Comparison of ENCODE assay signal across 8 cellular contexts in the genomic region with DNA sequence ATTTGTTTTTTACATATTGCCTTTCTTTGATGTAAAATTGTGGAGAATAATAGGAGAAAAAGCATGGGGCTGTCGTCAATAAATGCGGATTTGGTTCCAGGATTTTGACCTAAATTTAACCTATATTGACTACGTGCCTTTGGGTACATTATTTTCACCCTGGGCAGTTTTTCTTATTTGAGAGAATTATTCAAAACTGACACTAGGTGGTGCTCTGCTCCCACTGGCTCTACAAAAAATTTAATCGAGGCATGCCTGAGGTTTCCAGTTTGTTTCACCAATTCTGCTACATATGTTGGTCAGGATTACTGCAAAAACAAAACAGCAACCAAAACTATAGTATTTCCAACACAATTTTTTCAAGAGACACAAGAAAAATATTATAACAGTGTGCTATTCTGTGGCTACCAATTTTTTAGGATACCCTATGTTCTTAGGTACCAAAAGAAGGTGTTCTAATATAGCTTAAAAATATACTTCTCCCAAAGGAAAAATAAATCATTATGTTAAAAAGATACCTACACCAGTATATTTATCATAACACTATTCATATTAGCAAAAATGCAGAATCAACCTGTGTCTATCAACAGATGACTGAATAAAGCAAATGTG. TPM values are rescaled to one million over a fixed set of nuclear protein-coding genes. Genes with fewer than 3 reads are reported as not detected.
DNase-seq lines count a peak whose midpoint lies in the region; ATAC-seq and TF ChIP-seq lines count a peak whose summit lies in the region.

No MANE protein-coding gene starts in this region.

- no peaks in the 10 kb centered on the region for H3K4me1 Mint-ChIP-seq in stimulated activated naive CD8-positive, alpha-beta T cell treated with anti-CD3 and anti-CD28 coated beads, Interleukin-15, amount 100 ng/mL, for 72 hours
- H3K4me1 Mint-ChIP-seq in HFFc6 (ENCODE audit: low read depth) = no peaks in the 10 kb centered on the region

- H3K27ac Mint-ChIP-seq in stimulated activated naive CD8-positive, alpha-beta T cell treated with anti-CD3 and anti-CD28 coated beads, Interleukin-15, amount 100 ng/mL, for 72 hours = no peak overlapping the region
- no peak overlapping the region for H3K27ac Mint-ChIP-seq in HFFc6

- no peaks in the 10 kb centered on the region for H3K36me3 Mint-ChIP-seq in HFFc6 (ENCODE audit: low read depth)

- H3K9me3 Mint-ChIP-seq in stimulated activated naive CD8-positive, alpha-beta T cell treated with anti-CD3 and anti-CD28 coated beads, Interleukin-15, amount 100 ng/mL, for 72 hours = no peaks in the 10 kb centered on the region
- no peaks in the 10 kb centered on the region for H3K9me3 Mint-ChIP-seq in HFFc6

- peaks cover 22% of the 10 kb centered on the region for H3K27me3 Mint-ChIP-seq in stimulated activated naive CD8-positive, alpha-beta T cell treated with anti-CD3 and anti-CD28 coated beads, Interleukin-15, amount 100 ng/mL, for 72 hours
- peaks cover 14% of the 10 kb centered on the region for H3K27me3 Mint-ChIP-seq in HFFc6 (ENCODE audit: insufficient read depth)

- DNase-seq in stimulated activated naive CD8-positive, alpha-beta T cell treated with anti-CD3 and anti-CD28 coated beads, Interleukin-15, amount 100 ng/mL, for 72 hours = no peak
- DNase-seq in stimulated activated naive CD8-positive, alpha-beta T cell treated with anti-CD3 and anti-CD28 coated beads, Interleukin-15, Interleukin-2, amounts not matched to agents 100 U/mL and 50 U/mL, for 24 hours = no peak
- DNase-seq in HFFc6 (peak; percentile 43), NCI-H2196 treated with DMSO at 0.1 percent for 48 hours (lab: John Stamatoyannopoulos, UW; ENCODE audit: unreplicated experiment) (peak; percentile 38), breast epithelium (ENCODE audit: low spot score in 2 of 2) (no peak), lower lobe of right lung (no peak), UCSD-AML1 (lab: John Stamatoyannopoulos, UW; ENCODE audit: unreplicated experiment) (no peak)
- DNase-seq in stimulated activated CD4-positive, alpha-beta T cell treated with anti-CD3 and anti-CD28 coated beads, Interleukin-12 subunit alpha, Interleukin-12 subunit beta, amount 100 ng/mL, for 4 hours = no peak

- no peaks in the 10 kb centered on the region for H3K27me3 ChIP-seq in breast epithelium
- H3K27me3 ChIP-seq in lower lobe of right lung (ENCODE audit: low read depth) = no peaks in the 10 kb centered on the region

- intact Hi-C loops in breast epithelium (cut with DNase I; ENCODE audit: low total_unique reads) = no loop called here
- intact Hi-C loops in lower lobe of right lung (cut with DNase I) = loop anchor here (10.0 kb wide), 1 partner anchor 104 kb away; no protein-coding TSS in a partner anchor

- H3K9me3 ChIP-seq in breast epithelium = no peaks in the 10 kb centered on the region
- no peaks in the 10 kb centered on the region for H3K9me3 ChIP-seq in lower lobe of right lung

- H3K27ac ChIP-seq in breast epithelium = no peak overlapping the region
- no peak overlapping the region for H3K27ac ChIP-seq in lower lobe of right lung

- peak; percentile 91 for TF ChIP-seq CTCF in HFFc6 (IDR thresholded peaks at IDR 0.05)
- TF ChIP-seq CTCF in breast epithelium (IDR thresholded peaks at IDR 0.05) = peak; percentile 36 to 66 (median 60)
- TF ChIP-seq CTCF in lower lobe of right lung (IDR thresholded peaks at IDR 0.05) = peak; percentile 73

- no peaks in the 10 kb centered on the region for H3K4me1 ChIP-seq in breast epithelium
- H3K4me1 ChIP-seq in lower lobe of right lung = no peaks in the 10 kb centered on the region

- H3K4me3 Mint-ChIP-seq in stimulated activated naive CD8-positive, alpha-beta T cell treated with anti-CD3 and anti-CD28 coated beads, Interleukin-15, amount 100 ng/mL, for 72 hours = no peak overlapping the region
- H3K4me3 Mint-ChIP-seq in HFFc6 = no peak overlapping the region

- ATAC-seq in stimulated activated naive CD8-positive, alpha-beta T cell treated with anti-CD3 and anti-CD28 coated beads, Interleukin-15, amount 100 ng/mL, for 72 hours = peak; percentile 35
- ATAC-seq in stimulated activated naive CD8-positive, alpha-beta T cell treated with anti-CD3 and anti-CD28 coated beads, Interleukin-15, Interleukin-2, amounts not matched to agents 100 U/mL and 50 U/mL, for 24 hours = no peak
- ATAC-seq in lower lobe of right lung = peak; percentile 66 to 68

- H3K36me3 ChIP-seq in breast epithelium (no peaks in the 10 kb centered on the region), lower lobe of right lung (no peaks in the 10 kb centered on the region)

- H3K4me3 ChIP-seq in breast epithelium (no peak overlapping the region), lower lobe of right lung (no peak overlapping the region)

- no peak for TF ChIP-seq POLR2A in breast epithelium (IDR thresholded peaks at IDR 0.05)

RNA-seq across cellular contexts. Expression of gene FABP7, which starts 48.6 kb away (rescaled TPM):
- not detected for total RNA-seq in HFFc6 (2021; fragmentation: NEBNext Ultra II Directional; extraction: Animal tissue kit (Norgen Biotek cat#: 25700))
- total RNA-seq in breast epithelium (1 to 10 TPM in 2 of 3 donors, not detected in 1; 2.6 to 3.6 TPM), lower lobe of right lung (not detected)

RNA-seq across cellular contexts. Expression of gene SMPDL3A, which starts 58.2 kb away (rescaled TPM):
- 1 to 10 TPM; 4.8 to 8.2 (median 6.8) TPM for total RNA-seq in HFFc6 (2021; fragmentation: NEBNext Ultra II Directional; extraction: Animal tissue kit (Norgen Biotek cat#: 25700))
- total RNA-seq in breast epithelium (10 to 100 TPM in 2 of 3 donors, 1 to 10 TPM in 1; 9.1 to 26.5 (median 17.0) TPM), lower lobe of right lung (17.9 TPM)

Comparison
In these comparisons a context has a peak if more than half of its experiments do, and no peak if none do; other contexts are left out.
1. DNase-seq: peak in HFFc6 (single experiment) and NCI-H2196 treated with DMSO at 0.1 percent for 48 hours (single experiment); none in stimulated activated naive CD8-positive, alpha-beta T cell treated with anti-CD3 and anti-CD28 coated beads, Interleukin-15, amount 100 ng/mL, for 72 hours (0 of 2), stimulated activated naive CD8-positive, alpha-beta T cell treated with anti-CD3 and anti-CD28 coated beads, Interleukin-15, Interleukin-2, amounts not matched to agents 100 U/mL and 50 U/mL, for 24 hours (single experiment), breast epithelium (0 of 2), lower lobe of right lung (single experiment), UCSD-AML1 (single experiment) and stimulated activated CD4-positive, alpha-beta T cell treated with anti-CD3 and anti-CD28 coated beads, Interleukin-12 subunit alpha, Interleukin-12 subunit beta, amount 100 ng/mL, for 4 hours (single experiment).
2. Peak in every context shown above with its lines, with median percentiles within 50 percentile points of each other: CTCF ChIP-seq.